19 cellular contexts compared by ENCODE assay signal in the genomic region with DNA sequence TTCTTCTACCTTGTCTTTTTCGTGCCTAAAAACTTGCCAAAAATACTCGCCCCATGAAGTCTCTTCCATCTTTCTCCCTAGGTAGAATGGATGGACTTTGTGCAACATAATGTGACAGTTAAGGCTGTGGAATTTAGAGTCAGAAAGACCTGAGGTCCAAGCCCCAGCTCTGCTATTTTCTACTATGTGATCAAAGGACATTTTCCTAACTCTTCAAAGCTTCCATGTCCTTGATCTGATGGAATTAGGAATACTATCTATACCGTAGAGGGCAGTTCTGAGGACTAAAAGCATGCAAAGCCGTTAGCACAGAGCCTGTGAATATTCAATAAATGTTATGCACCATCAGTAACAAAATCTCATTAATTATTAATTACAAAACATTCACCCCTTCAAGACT. TPM values are rescaled to one million over a fixed set of nuclear protein-coding genes. Genes with fewer than 3 reads are reported as not detected.
DNase-seq lines count a peak whose midpoint lies in the region; ATAC-seq, FAIRE-seq and TF ChIP-seq lines count a peak whose summit lies in the region.
"Had no signal": no experiment of that assay in that cellular context is flagged by ENCODE, and none has a peak within 500 bp of the region (broad histone marks: within the 10 kb centered on the region; RNA-seq: fewer than 3 reads in every experiment).

No MANE protein-coding gene starts in this region.

- H3K56ac ChIP-seq in mesendoderm (ENCODE audit: low read length), result no peak overlapping the region

- H3K27me3 ChIP-seq in HepG2 (ENCODE audit: control insufficient read depth in 1 of 2, insufficient read depth in 2 of 2, low read length in 2 of 2) (no peaks in the 10 kb centered on the region), right lobe of liver (no peaks in the 10 kb centered on the region), mesendoderm (ENCODE audit: insufficient read depth, low read length, poor library complexity) (no peaks in the 10 kb centered on the region), subcutaneous abdominal adipose tissue (ENCODE audit: control insufficient read depth in 5 of 5, insufficient read depth in 4 of 5, low read length in 5 of 5) (no peaks in the 10 kb centered on the region)
- H3K27me3 ChIP-seq: BLaER1 had no signal

- H2BK15ac ChIP-seq in mesendoderm (replicated peaks; ENCODE audit: low read depth), result no peak overlapping the region

- in situ Hi-C loops in HepG2 (cut with HindIII; ENCODE audit: extremely low pct_ligation_motif_present, low pct_unique_long_range_greater_than_20kb), result no loop called here

- H3K36me3 Mint-ChIP-seq in chondrocyte (ENCODE audit: low read depth), result peaks cover 4% of the 10 kb centered on the region
- peaks cover 2% of the 10 kb centered on the region for H3K36me3 Mint-ChIP-seq in progenitor cell of endocrine pancreas (ENCODE audit: insufficient read depth)

- H3K27ac Mint-ChIP-seq in chondrocyte (ENCODE audit: unreplicated experiment) (peak overlapping the region; percentile 57), progenitor cell of endocrine pancreas (no peak overlapping the region)

- H3K27me3 Mint-ChIP-seq in chondrocyte (ENCODE audit: low read depth) (no peaks in the 10 kb centered on the region), progenitor cell of endocrine pancreas (no peaks in the 10 kb centered on the region)

- no peak overlapping the region for H3K4ac ChIP-seq in mesendoderm (ENCODE audit: low read depth, low read length)

- H3K36me3 ChIP-seq in HepG2 (replicated peaks in 1 of 2; ENCODE audit: control insufficient read depth in 1 of 2, insufficient read depth in 2 of 2, low read length in 2 of 2) (peaks cover 12 to 37% of the 10 kb centered on the region in 2 experiments), right lobe of liver (peaks cover 0 to 12% (median 0%) of the 10 kb centered on the region in 4 donors), mesendoderm (ENCODE audit: control insufficient read depth, insufficient read depth, low read length) (no peaks in the 10 kb centered on the region), subcutaneous abdominal adipose tissue (ENCODE audit: control insufficient read depth in 5 of 5, insufficient read depth in 5 of 5, low read length in 5 of 5) (peaks cover 0 to 19% (median 7%) of the 10 kb centered on the region in 5 donors)

- TF ChIP-seq CTCF in HepG2 (CRISPR knock-in tag; IDR thresholded peaks at IDR 0.05), result no peak; the same call in 1 of the 2 replicates
- no peak for TF ChIP-seq CTCF in right lobe of liver (IDR thresholded peaks at IDR 0.05)
- TF ChIP-seq CTCF in chondrocyte (IDR thresholded peaks at IDR 0.05), result no peak
- TF ChIP-seq CTCF in progenitor cell of endocrine pancreas (IDR thresholded peaks at IDR 0.05; ENCODE audit: unreplicated experiment), result no peak

- intact Hi-C loops in HepG2 (cut with micrococcal nuclease; ENCODE audit: unreplicated experiment), result loop anchor here (2.0 kb wide), 1 partner anchor 16 kb away; the partner anchor contains the start of gene IWS1
- intact Hi-C loops in right lobe of liver (cut with DNase I), result no loop called here

- H3K4me2 ChIP-seq in HepG2 (ENCODE audit: low read depth, low read length) (peak overlapping the region; percentile 8), mesendoderm (ENCODE audit: low read length) (no peak overlapping the region)
- H3K4me2 ChIP-seq: A549, BLaER1 had no signal

- no peak overlapping the region for H2BK5ac ChIP-seq in mesendoderm (ENCODE audit: low read length)

- TF ChIP-seq EP300 in HepG2 (IDR thresholded peaks at IDR 0.05; ENCODE audit: low read depth in 2 of 2, low read length in 2 of 2) (no peak), HepG2 (CRISPR knock-in tag; IDR thresholded peaks at IDR 0.05; ENCODE audit: borderline replicate concordance) (no peak)

- H4K20me1 ChIP-seq in HepG2 (ENCODE audit: insufficient read depth, low read length), result peaks cover 49% of the 10 kb centered on the region

- H3K4me1 Mint-ChIP-seq in chondrocyte (ENCODE audit: low read depth) (peaks cover 94% of the 10 kb centered on the region), progenitor cell of endocrine pancreas (ENCODE audit: low read depth) (peaks cover 2% of the 10 kb centered on the region)

- H3K4me1 ChIP-seq in HepG2 (ENCODE audit: insufficient read depth, low read length) (peaks cover 60% of the 10 kb centered on the region), right lobe of liver (peaks cover 0 to 26% (median 6%) of the 10 kb centered on the region in 4 donors), mesendoderm (ENCODE audit: control insufficient read depth, low read depth, low read length) (peaks cover 3% of the 10 kb centered on the region), subcutaneous abdominal adipose tissue (ENCODE audit: control insufficient read depth in 5 of 5, insufficient read depth in 5 of 5, low read length in 5 of 5) (peaks cover 14 to 57% (median 43%) of the 10 kb centered on the region in 5 donors)

- peak overlapping the region; percentile 60 for H3K18ac ChIP-seq in mesendoderm (ENCODE audit: low read length)

- no peak overlapping the region for H3K9ac ChIP-seq in HepG2 (ENCODE audit: insufficient read depth, low read depth, low read length)
- H3K9ac ChIP-seq in mesendoderm (ENCODE audit: low read length), result no peak overlapping the region
- no peak overlapping the region for H3K9ac ChIP-seq in subcutaneous abdominal adipose tissue (ENCODE audit: low read length in 5 of 5)
- H3K9ac ChIP-seq: BLaER1 had no signal

- no peak overlapping the region for H3K23ac ChIP-seq in mesendoderm (ENCODE audit: low read length)

- no peak overlapping the region for H4K5ac ChIP-seq in mesendoderm (ENCODE audit: low read length)

- no peak for TF ChIP-seq RAD21 in HepG2 (CRISPR knock-in tag; IDR thresholded peaks at IDR 0.05)

- no TSS peak for BruUV-seq in HepG2 (replicated peaks; lab: Mats Ljungman, UMichigan)

- H2AFZ ChIP-seq in HepG2 (ENCODE audit: low read length), result no peak overlapping the region

- peaks cover 94% of the 10 kb centered on the region for H3K79me2 ChIP-seq in HepG2 (ENCODE audit: insufficient read depth, low read length)
- H3K79me2 ChIP-seq in mesendoderm (ENCODE audit: control insufficient read depth, insufficient read depth, low read length), result peaks cover 67% of the 10 kb centered on the region

- no peak for TF ChIP-seq POLR2A in HepG2 (IDR thresholded peaks at IDR 0.05; ENCODE audit: insufficient read depth in 1 of 2, low read depth in 2 of 2, low read length in 2 of 2)
- no peak for TF ChIP-seq POLR2A in right lobe of liver (IDR thresholded peaks at IDR 0.05)

- H2AK5ac ChIP-seq in mesendoderm (ENCODE audit: low read length), result no peak overlapping the region

- DNase-seq in HepG2 (ENCODE audit: low spot score) (peak; percentile 79), right lobe of liver (no peak), chondrocyte (ENCODE audit: low spot score) (no peak), mesendoderm (no peak), progenitor cell of endocrine pancreas (ENCODE audit: low spot score, unreplicated experiment) (no peak), NCI-H2107 (lab: John Stamatoyannopoulos, UW) (no peak)
- DNase-seq: DMS 273 treated with DMSO at 0.1 percent for 48 hours, DND-41, NCI-H1092 treated with DMSO at 0.1 percent for 48 hours, NCI-H146, NCI-H2081, NCI-H510A treated with DMSO at 0.1 percent for 48 hours, NCI-H774, SHP77 had no signal

- H3K9me3 ChIP-seq in HepG2 (ENCODE audit: low read length) (no peaks in the 10 kb centered on the region), right lobe of liver (no peaks in the 10 kb centered on the region), subcutaneous abdominal adipose tissue (ENCODE audit: control insufficient read depth in 5 of 5, low read length in 5 of 5) (no peaks in the 10 kb centered on the region)
- H3K9me3 ChIP-seq: A549, BLaER1 had no signal

- H3K27ac ChIP-seq in HepG2 (ENCODE audit: extremely low read length, insufficient read depth, low read length) (peak overlapping the region; percentile 60), right lobe of liver (no peak overlapping the region), mesendoderm (ENCODE audit: low read depth, low read length) (no peak overlapping the region), subcutaneous abdominal adipose tissue (ENCODE audit: low read depth, low read length) (peak overlapping the region; percentile 92)
- H3K27ac ChIP-seq: A549, BLaER1 had no signal

- H3K4me3 ChIP-seq in HepG2 (replicated peaks in 1 of 3; ENCODE audit: insufficient read depth in 1 of 3, low read depth in 2 of 3, low read length in 3 of 3) (no peak overlapping the region), right lobe of liver (no peak overlapping the region), mesendoderm (ENCODE audit: low read length) (no peak overlapping the region), subcutaneous abdominal adipose tissue (ENCODE audit: low read depth in 1 of 5, low read length in 5 of 5) (no peak overlapping the region)
- H3K4me3 ChIP-seq: A549, BLaER1 had no signal

- POLR2A ChIA-PET in HepG2 (lab: Yijun Ruan, JAX), result interaction anchor here (7.1 kb wide), 1 partner anchor 15 kb away, joined by 41 read pairs; the partner anchor contains the start of gene IWS1

- ATAC-seq in HepG2, result peak; percentile 90
- no peak for ATAC-seq in right lobe of liver
- ATAC-seq in HG03565 (IDR thresholded peaks at IDR 0.05; ENCODE audit: unreplicated experiment), result no peak
- ATAC-seq: A549 had no signal

- CTCF ChIA-PET in HepG2 (lab: Yijun Ruan, JAX; ENCODE audit: low intra/inter-chr PET ratio, low total read pairs), result no interaction called here

- 42% methylated on average over 4 of the region's 4 CpGs for WGBS in HepG2 (ENCODE audit: low lambda C conversion rate)
- WGBS in right lobe of liver (ENCODE audit: insufficient coverage, low coverage, low lambda C conversion rate, missing lambda C conversion rate), result 76% methylated on average over 4 of the region's 4 CpGs
- no CpG with 5 or more reads among the region's 4 CpGs for WGBS in mesendoderm (ENCODE audit: extremely low coverage, insufficient coverage, low lambda C conversion rate)

- FAIRE-seq in HepG2 (lab: Jason Lieb, UNC), result no peak
- FAIRE-seq: A549 had no signal

- H3K79me1 ChIP-seq in mesendoderm (ENCODE audit: low read length), result peaks cover 12% of the 10 kb centered on the region

- H3K4me3 Mint-ChIP-seq in chondrocyte (ENCODE audit: unreplicated experiment), result no peak overlapping the region
- H3K4me3 Mint-ChIP-seq in progenitor cell of endocrine pancreas (ENCODE audit: low read depth), result no peak overlapping the region

- H3K9me3 Mint-ChIP-seq in chondrocyte (ENCODE audit: low read depth), result no peaks in the 10 kb centered on the region
- no peaks in the 10 kb centered on the region for H3K9me3 Mint-ChIP-seq in progenitor cell of endocrine pancreas (ENCODE audit: low read depth)

- no peak overlapping the region for H2BK120ac ChIP-seq in mesendoderm (ENCODE audit: low read depth, low read length)

- no peak overlapping the region for H4K8ac ChIP-seq in mesendoderm (ENCODE audit: low read depth, low read length)

RNA-seq across cellular contexts. Expression of gene IWS1, which starts 15.2 kb away (rescaled TPM):
- total RNA-seq in HepG2 (2016; rRNA removed; fragmentation: Illumina TruSeq; extraction: Trizol) (62.3 and 90.2 TPM in 2 replicates), right lobe of liver (10 to 100 TPM; 15.7 to 27.9 (median 20.1) TPM), chondrocyte (32.4 to 41.8 TPM (median 37.4 TPM) in 3 replicates), progenitor cell of endocrine pancreas (60.4 and 61.2 TPM in 2 replicates)
- 6.7 and 7.7 TPM in 2 replicates for total RNA-seq in HepG2 (2016; cell fraction: cytosol; rRNA removed; fragmentation: Illumina TruSeq; extraction: Trizol; ENCODE audit: low read depth)
- total RNA-seq in HepG2 (2016; cell fraction: insoluble cytoplasmic fraction; rRNA removed; fragmentation: Illumina TruSeq; extraction: Trizol), result 62.9 and 85.5 TPM in 2 replicates
- total RNA-seq in HepG2 (2016; cell fraction: membrane; rRNA removed; fragmentation: Illumina TruSeq; extraction: Trizol), result 17.1 and 18.1 TPM in 2 replicates
- total RNA-seq in HepG2 (2016; cell fraction: nucleus; rRNA removed; fragmentation: Illumina TruSeq; extraction: Trizol), result 52.7 and 54.8 TPM in 2 replicates
- 25.7 and 28.9 TPM in 2 replicates for polyA plus RNA-seq in HepG2 (2011; rRNA removed)
- polyA plus RNA-seq in HepG2 (2011; cell fraction: cytosol; rRNA removed), result 16.1 and 24.8 TPM in 2 replicates
- 17.9 and 22.5 TPM in 2 replicates for polyA plus RNA-seq in HepG2 (2011; cell fraction: nucleus; rRNA removed)
- 43.1 and 48.6 TPM in 2 replicates for polyA plus RNA-seq in HepG2 (2012)
- polyA plus RNA-seq in HepG2 (2016; cell fraction: cytosol; fragmentation: Illumina TruSeq; extraction: Trizol; ENCODE audit: low read depth), result 4.3 and 4.7 TPM in 2 replicates
- polyA plus RNA-seq in HepG2 (2016; cell fraction: insoluble cytoplasmic fraction; fragmentation: Illumina TruSeq; extraction: Trizol; ENCODE audit: low read depth), result 87.1 and 88.3 TPM in 2 replicates
- polyA plus RNA-seq in HepG2 (2016; cell fraction: membrane; fragmentation: Illumina TruSeq; extraction: Trizol; ENCODE audit: low read depth), result 9.9 and 10.2 TPM in 2 replicates
- 60.9 and 64.3 TPM in 2 replicates for polyA plus RNA-seq in HepG2 (2016; cell fraction: nucleus; fragmentation: Illumina TruSeq; extraction: Trizol; ENCODE audit: insufficient read depth, low read depth)
- 7.4 and 11.6 TPM in 2 replicates for polyA minus RNA-seq in HepG2 (2011; rRNA and poly(A)+ RNA removed; ENCODE audit: low replicate concordance)
- 28.7 and 30.0 TPM in 2 replicates for polyA minus RNA-seq in HepG2 (2011; cell fraction: cytosol; rRNA and poly(A)+ RNA removed)
- polyA minus RNA-seq in HepG2 (2011; cell fraction: nucleus; rRNA and poly(A)+ RNA removed), result 43.5 and 63.2 TPM in 2 replicates
- polyA plus RNA-seq in mesendoderm (2013, experiment 1 of 2), result 56.1 TPM
- polyA plus RNA-seq in mesendoderm (2013, experiment 2 of 2), result 56.7 TPM

RNA-seq across cellular contexts. Expression of gene MYO7B, which starts 24.4 kb away (rescaled TPM):
- total RNA-seq in HepG2 (2016; rRNA removed; fragmentation: Illumina TruSeq; extraction: Trizol), result not detected in 2 replicates
- not detected in 2 replicates for total RNA-seq in HepG2 (2016; cell fraction: cytosol; rRNA removed; fragmentation: Illumina TruSeq; extraction: Trizol; ENCODE audit: low read depth)
- not detected in 2 replicates for total RNA-seq in HepG2 (2016; cell fraction: insoluble cytoplasmic fraction; rRNA removed; fragmentation: Illumina TruSeq; extraction: Trizol)
- not detected in 2 replicates for total RNA-seq in HepG2 (2016; cell fraction: membrane; rRNA removed; fragmentation: Illumina TruSeq; extraction: Trizol)
- total RNA-seq in HepG2 (2016; cell fraction: nucleus; rRNA removed; fragmentation: Illumina TruSeq; extraction: Trizol), result not detected in 2 replicates
- 0.03 TPM in 1 of 2 replicates, not detected in the other for polyA plus RNA-seq in HepG2 (2011; rRNA removed)
- polyA plus RNA-seq in HepG2 (2011; cell fraction: cytosol; rRNA removed), result 0.01 TPM in 1 of 2 replicates, not detected in the other
- 0.11 and 0.12 TPM in 2 replicates for polyA plus RNA-seq in HepG2 (2011; cell fraction: nucleus; rRNA removed)
- polyA plus RNA-seq in HepG2 (2012), result not detected in 2 replicates
- not detected in 2 replicates for polyA plus RNA-seq in HepG2 (2016; cell fraction: cytosol; fragmentation: Illumina TruSeq; extraction: Trizol; ENCODE audit: low read depth)
- polyA plus RNA-seq in HepG2 (2016; cell fraction: insoluble cytoplasmic fraction; fragmentation: Illumina TruSeq; extraction: Trizol; ENCODE audit: low read depth), result not detected in 2 replicates
- not detected in 2 replicates for polyA plus RNA-seq in HepG2 (2016; cell fraction: membrane; fragmentation: Illumina TruSeq; extraction: Trizol; ENCODE audit: low read depth)
- not detected in 2 replicates for polyA plus RNA-seq in HepG2 (2016; cell fraction: nucleus; fragmentation: Illumina TruSeq; extraction: Trizol; ENCODE audit: insufficient read depth, low read depth)
- 0.02 TPM in 1 of 2 replicates, not detected in the other for polyA minus RNA-seq in HepG2 (2011; rRNA and poly(A)+ RNA removed; ENCODE audit: low replicate concordance)
- not detected in 2 replicates for polyA minus RNA-seq in HepG2 (2011; cell fraction: cytosol; rRNA and poly(A)+ RNA removed)
- polyA minus RNA-seq in HepG2 (2011; cell fraction: nucleus; rRNA and poly(A)+ RNA removed), result not detected in 2 replicates
- total RNA-seq in right lobe of liver, result 1 to 10 TPM in 2 of 6 experiments, under 1 TPM in 3, not detected in 1; 0.21 to 2.7 (median 0.37) TPM
- 0.02 to 0.31 TPM in 2 of 3 replicates, not detected in the other for total RNA-seq in chondrocyte
- polyA plus RNA-seq in mesendoderm (2013, experiment 1 of 2), result 0.01 TPM
- 0.03 TPM for polyA plus RNA-seq in mesendoderm (2013, experiment 2 of 2)
- 0.64 TPM in 1 of 2 replicates, not detected in the other for total RNA-seq in progenitor cell of endocrine pancreas
- total RNA-seq: G401 had no signal

Comparison
In these comparisons a context has a peak if more than half of its experiments do, and no peak if none do; other contexts are left out.
1. H3K27ac ChIP-seq: peak in HepG2 (single experiment) and subcutaneous abdominal adipose tissue (single experiment); none in right lobe of liver (0 of 3) and mesendoderm (single experiment).